ENCODE assay signal across 9 cellular contexts in genomic region chr2:20617081-20617575, GRCh38. TPM values are rescaled to one million over a fixed set of nuclear protein-coding genes. Genes with fewer than 3 reads are reported as not detected.
A peak's percentile ranks its signal among the peaks of the same experiment; 100 is the strongest.
DNase-seq lines count a peak whose midpoint lies in the region; TF ChIP-seq lines count a peak whose summit lies in the region.
"Had no signal": no experiment of that assay in that cellular context is flagged by ENCODE, and none has a peak within 500 bp of the region (broad histone marks: within the 10 kb centered on the region; RNA-seq: fewer than 3 reads in every experiment).

No MANE protein-coding gene starts in this region.

- H3K9me3 ChIP-seq in H9 (ENCODE audit: control insufficient read depth, low read depth, low read length) (no peaks in the 10 kb centered on the region), adrenal gland (replicated peaks in 1 of 3) (no peaks in the 10 kb centered on the region), hepatocyte (ENCODE audit: low read depth) (no peaks in the 10 kb centered on the region), sigmoid colon (no peaks in the 10 kb centered on the region)

- H3K27ac Mint-ChIP-seq in H9, result no peak overlapping the region
- H3K27ac Mint-ChIP-seq: memory B cell had no signal

- H4K20me1 ChIP-seq in H9 (ENCODE audit: control insufficient read depth, insufficient read depth, insufficient read length) (no peaks in the 10 kb centered on the region), hepatocyte (ENCODE audit: insufficient read depth, poor library complexity, severe bottlenecking) (no peaks in the 10 kb centered on the region)

- TF ChIP-seq EP300 in sigmoid colon (IDR thresholded peaks at IDR 0.05), result peak in 1 of 4 donors; percentile 53

- peaks cover 3% of the 10 kb centered on the region for H3K23me2 ChIP-seq in H9 (ENCODE audit: insufficient read length, low read depth, low read length, poor library complexity, severe bottlenecking)

- H4K8ac ChIP-seq in H9 (replicated peaks; ENCODE audit: insufficient read length, low read depth, low read length), result no peak overlapping the region

- no peak for TF ChIP-seq POLR2A in adrenal gland (IDR thresholded peaks at IDR 0.05)
- TF ChIP-seq POLR2A in sigmoid colon (IDR thresholded peaks at IDR 0.05), result peak; percentile 10 to 16

- H3K4ac ChIP-seq in H9 (ENCODE audit: low read depth, low read length), result no peak overlapping the region

- no peak overlapping the region for H2BK120ac ChIP-seq in H9 (ENCODE audit: low read depth, low read length, poor library complexity, severe bottlenecking)

- no peak overlapping the region for H3K56ac ChIP-seq in H9 (ENCODE audit: insufficient read length, low read depth, low read length)

- H3K27me3 Mint-ChIP-seq in H9 (ENCODE audit: low read depth), result peaks cover 3% of the 10 kb centered on the region; the same call in 1 of the 2 replicates
- H3K27me3 Mint-ChIP-seq: memory B cell had no signal

- H3K9me3 Mint-ChIP-seq in H9, result no peaks in the 10 kb centered on the region
- H3K9me3 Mint-ChIP-seq: memory B cell had no signal

- no peak overlapping the region for H2BK20ac ChIP-seq in H9 (ENCODE audit: low read depth, low read length, poor library complexity, severe bottlenecking)

- no peaks in the 10 kb centered on the region for H3K9me2 ChIP-seq in hepatocyte (replicated peaks; ENCODE audit: insufficient read depth)

- no peak overlapping the region for H3K23ac ChIP-seq in H9 (ENCODE audit: insufficient read length, low read depth, low read length)

- no peaks in the 10 kb centered on the region for H3K79me2 ChIP-seq in H9 (ENCODE audit: insufficient read depth, low read length)
- H3K79me2 ChIP-seq in hepatocyte, result no peaks in the 10 kb centered on the region

- H3K79me1 ChIP-seq in H9 (ENCODE audit: insufficient read depth, low read depth, low read length, poor library complexity, severe bottlenecking), result no peaks in the 10 kb centered on the region

- no peak overlapping the region for H3K18ac ChIP-seq in H9 (ENCODE audit: insufficient read length, low read depth, low read length)

- peaks cover 0 to 8% (median 6%) of the 10 kb centered on the region in 3 experiments; a peak in 3 of 7 replicates for H3K36me3 Mint-ChIP-seq in H9 (ENCODE audit: insufficient read depth in 1 of 3, low read depth in 3 of 3)

- H3K27me3 ChIP-seq in H9 (ENCODE audit: insufficient read depth, low read length) (no peaks in the 10 kb centered on the region), adrenal gland (no peaks in the 10 kb centered on the region), hepatocyte (no peaks in the 10 kb centered on the region), sigmoid colon (no peaks in the 10 kb centered on the region)

- H3K4me1 Mint-ChIP-seq in H9, result peaks cover 22 to 33% of the 10 kb centered on the region in 2 experiments

- H2AK5ac ChIP-seq in H9 (ENCODE audit: insufficient read length, low read length), result no peak overlapping the region

- H3K36me3 ChIP-seq in adrenal gland (replicated peaks in 1 of 2), result peaks cover 0 to 14% of the 10 kb centered on the region in 2 donors
- no peaks in the 10 kb centered on the region for H3K36me3 ChIP-seq in hepatocyte (replicated peaks; ENCODE audit: insufficient read depth, low read depth)
- H3K36me3 ChIP-seq in sigmoid colon, result peaks cover 9 to 17% (median 13%) of the 10 kb centered on the region in 4 donors

- H2AFZ ChIP-seq in H9 (ENCODE audit: low read length) (no peak overlapping the region), hepatocyte (no peak overlapping the region)

- DNase-seq in H9 (peak; percentile 78), adrenal gland (peak; percentile 73 to 86 (median 82)), hepatocyte (ENCODE audit: low spot score) (peak; percentile 59), sigmoid colon (peak; percentile 96), NCI-H1417 treated with DMSO at 0.1 percent for 48 hours (lab: John Stamatoyannopoulos, UW) (no peak)
- no peak for DNase-seq in stimulated activated CD4-positive, alpha-beta T cell treated with anti-CD3 and anti-CD28 coated beads, Interleukin-2, amount 100 ng/mL, for 24 hours
- no peak for DNase-seq in activated CD4-positive, alpha-beta T cell treated with anti-CD3 and anti-CD28 coated beads, Interleukin-2, amount 50 U/mL, for 4 hours
- DNase-seq in activated CD4-positive, alpha-beta T cell treated with anti-CD3 and anti-CD28 coated beads, Interleukin-2, amount 50 U/mL, for 1 hour, result no peak

- H4K91ac ChIP-seq in H9 (ENCODE audit: insufficient read length, low read depth, low read length), result no peak overlapping the region

- peak overlapping the region; percentile 41; the same call in 1 of the 2 replicates for H3K14ac ChIP-seq in H9 (ENCODE audit: insufficient read depth, low read length)

- no CpG with 5 or more reads among the region's 10 CpGs for WGBS in H9 (ENCODE audit: extremely low coverage, insufficient read length, low lambda C conversion rate)
- 1 to 16% (median 13%) methylated on average over 6 to 10 of the region's 10 CpGs for WGBS in adrenal gland, 4 donors
- 58% methylated on average over 6 of the region's 10 CpGs for WGBS in hepatocyte (ENCODE audit: low lambda C conversion rate, missing lambda C conversion rate)
- WGBS in sigmoid colon, 2 donors, result 49 to 51% methylated on average over 10 of the region's 10 CpGs

- H2BK5ac ChIP-seq in H9 (ENCODE audit: insufficient read length, low read length), result no peak overlapping the region

- H3K4me3 Mint-ChIP-seq in H9, result no peak overlapping the region
- H3K4me3 Mint-ChIP-seq: memory B cell had no signal

- H3K4me2 ChIP-seq in H9 (ENCODE audit: insufficient read depth, insufficient read length, low read length) (no peak overlapping the region), hepatocyte (no peak overlapping the region)

- no peak overlapping the region for H4K5ac ChIP-seq in H9 (ENCODE audit: insufficient read length, low read depth, low read length)

- no peak overlapping the region for H2BK12ac ChIP-seq in H9 (ENCODE audit: insufficient read length, low read depth, low read length)

- H3K4me3 ChIP-seq in adrenal gland (no peak overlapping the region), hepatocyte (no peak overlapping the region), sigmoid colon (no peak overlapping the region)

- H3K4me1 ChIP-seq in H9 (ENCODE audit: insufficient read depth, low read length) (peaks cover 3% of the 10 kb centered on the region; the same call in 1 of the 2 replicates), adrenal gland (replicated peaks in 1 of 2) (peaks cover 28 to 60% of the 10 kb centered on the region in 2 donors), hepatocyte (ENCODE audit: insufficient read depth) (peaks cover 43% of the 10 kb centered on the region), sigmoid colon (peaks cover 0 to 95% (median 94%) of the 10 kb centered on the region in 4 donors)

- intact Hi-C loops in adrenal gland (cut with DNase I) (loop anchor here in 1 of 2 donors (2.0 kb wide), 1 partner anchor 20 kb away; no protein-coding TSS in a partner anchor), sigmoid colon (cut with DNase I) (no loop called here)

- no peak for TF ChIP-seq CTCF in H9 (conservative IDR thresholded peaks at IDR 0.05)
- no peak for TF ChIP-seq CTCF in adrenal gland (IDR thresholded peaks at IDR 0.05)
- TF ChIP-seq CTCF in hepatocyte (IDR thresholded peaks at IDR 0.05; ENCODE audit: poor library complexity), result no peak
- no peak for TF ChIP-seq CTCF in sigmoid colon (IDR thresholded peaks at IDR 0.05)

- H3T11ph ChIP-seq in H9 (ENCODE audit: low read length), result no peak overlapping the region

- no peak overlapping the region for H3K9ac ChIP-seq in H9 (ENCODE audit: extremely low read depth, insufficient read length, low read length)

- H2BK15ac ChIP-seq in H9 (ENCODE audit: low read depth, low read length), result no peak overlapping the region

- H3K27ac ChIP-seq in H9 (ENCODE audit: insufficient read length, low read depth, low read length) (no peak overlapping the region), adrenal gland (peak overlapping the region; percentile 60 to 99 (median 91)), hepatocyte (peak overlapping the region; percentile 91), sigmoid colon (peak overlapping the region; percentile 96 to 98 (median 98))

RNA-seq across cellular contexts. Expression of gene HS1BP3, which starts 33.8 kb away (rescaled TPM):
- total RNA-seq in H9 (2021), result 10.8 and 11.1 TPM in 2 replicates
- total RNA-seq in adrenal gland, result 10 to 100 TPM; 33.0 to 50.1 (median 42.9) TPM
- polyA plus RNA-seq in adrenal gland, result 10 to 100 TPM; 23.7 to 44.2 (median 29.2) TPM
- total RNA-seq in hepatocyte, result 25.8 and 26.8 TPM in 2 replicates
- 26.3 and 29.6 TPM in 2 replicates for polyA plus RNA-seq in hepatocyte
- total RNA-seq in sigmoid colon, result 10 to 100 TPM; 32.3 to 54.6 (median 41.8) TPM
- polyA plus RNA-seq in sigmoid colon, result 10 to 100 TPM; 25.2 to 36.3 (median 25.3) TPM

RNA-seq across cellular contexts. Expression of gene GDF7, which starts 49.8 kb away (rescaled TPM):
- 0.04 TPM in 1 of 2 replicates, not detected in the other for total RNA-seq in H9 (2021)
- total RNA-seq in adrenal gland, result 1 to 10 TPM in 3 of 8 donors, under 1 TPM in 5; 0.17 to 1.8 (median 0.51) TPM
- under 1 TPM; 0.22 to 0.30 (median 0.24) TPM for polyA plus RNA-seq in adrenal gland
- 0.24 and 0.37 TPM in 2 replicates for total RNA-seq in hepatocyte
- 0.10 and 0.24 TPM in 2 replicates for polyA plus RNA-seq in hepatocyte
- total RNA-seq in sigmoid colon, result 1 to 10 TPM in 1 of 4 donors, under 1 TPM in 3; 0.49 to 1.6 (median 0.77) TPM
- polyA plus RNA-seq in sigmoid colon, result under 1 TPM; under 0.01 to 0.60 (median under 0.01) TPM

Comparison
In these comparisons a context has a peak if more than half of its experiments do, and no peak if none do; other contexts are left out.
1. DNase-seq: peak in H9 (single experiment), adrenal gland (7 of 7), hepatocyte (single experiment) and sigmoid colon (single experiment); none in stimulated activated CD4-positive, alpha-beta T cell treated with anti-CD3 and anti-CD28 coated beads, Interleukin-2, amount 100 ng/mL, for 24 hours (0 of 2), activated CD4-positive, alpha-beta T cell treated with anti-CD3 and anti-CD28 coated beads, Interleukin-2, amount 50 U/mL, for 4 hours (0 of 2), NCI-H1417 treated with DMSO at 0.1 percent for 48 hours (single experiment) and activated CD4-positive, alpha-beta T cell treated with anti-CD3 and anti-CD28 coated beads, Interleukin-2, amount 50 U/mL, for 1 hour (single experiment).
2. POLR2A ChIP-seq: peak in sigmoid colon (2 of 2); none in adrenal gland (0 of 2).